Comparison of ENCODE assay signal across 2 cellular contexts in genomic region chr16:85390511-85391174, GRCh38.
A peak's percentile ranks its signal among the peaks of the same experiment; 100 is the strongest.
TF ChIP-seq lines count a peak whose summit lies in the region.

No MANE protein-coding gene starts in this region.

TF ChIP-seq in K562, 482 proteins besides CTCF, POLR2A, EP300 and RAD21 (continued from another document and continues in another):
- TF ChIP-seq ELF2 (CRISPR knock-in tag; IDR thresholded peaks at IDR 0.05) (no peak), CREB3L1 (IDR thresholded peaks at IDR 0.05; ENCODE audit: borderline replicate concordance, low read depth) (no peak; the same call in 1 of the 2 replicates), THAP7 (CRISPR knock-in tag; IDR thresholded peaks at IDR 0.05) (no peak), IRF1 (CRISPR knock-in tag; IDR thresholded peaks at IDR 0.05; ENCODE audit: borderline replicate concordance) (no peak), SRSF3 (IDR thresholded peaks at IDR 0.05; ENCODE audit: insufficient read depth, low read length) (no peak), LEF1 (IDR thresholded peaks at IDR 0.05) (no peak), ZBTB2 (IDR thresholded peaks at IDR 0.05) (no peak), GABPB1 (CRISPR knock-in tag; IDR thresholded peaks at IDR 0.05) (no peak; the same call in 1 of the 2 replicates), ZNF79 (CRISPR knock-in tag; IDR thresholded peaks at IDR 0.05; ENCODE audit: low read depth) (no peak), CEBPG (CRISPR knock-in tag; IDR thresholded peaks at IDR 0.05) (no peak; the same call in 1 of the 2 replicates), CEBPG (tag; conservative IDR thresholded peaks at IDR 0.05 in 1 of 2, IDR thresholded peaks at IDR 0.05 in 1 of 2) (0 out of 4 replicates have a peak, but pooled peaks of 1 of the 2 experiments have one; percentile 11), HMG20B (CRISPR knock-in tag; IDR thresholded peaks at IDR 0.05) (no peak), PRMT5 (CRISPR knock-in tag; IDR thresholded peaks at IDR 0.05) (no peak), RFX1 (IDR thresholded peaks at IDR 0.05) (no peak), ATF7 (IDR thresholded peaks at IDR 0.05) (peak; percentile 81; the same call in 1 of the 2 replicates), HNRNPK (IDR thresholded peaks at IDR 0.05; ENCODE audit: low read depth, low read length, poor library complexity, severe bottlenecking) (no peak), ARID1B (IDR thresholded peaks at IDR 0.05) (peak; percentile 68; the same call in 1 of the 2 replicates), ZFP91 (CRISPR knock-in tag; IDR thresholded peaks at IDR 0.05) (no peak), KDM4B (IDR thresholded peaks at IDR 0.05; ENCODE audit: borderline replicate concordance in 2 of 2, low read depth in 1 of 2) (no peak), FOXP4 (CRISPR knock-in tag; IDR thresholded peaks at IDR 0.05; ENCODE audit: borderline replicate concordance) (no peak), ELF4 (CRISPR knock-in tag; IDR thresholded peaks at IDR 0.05) (no peak), SMARCE1 (IDR thresholded peaks at IDR 0.05) (peak; percentile 79)

TF ChIP-seq in HepG2, 621 proteins besides CTCF, POLR2A, EP300 and RAD21 (continued from another document and continues in another):
- TF ChIP-seq ZUFSP (CRISPR knock-in tag; IDR thresholded peaks at IDR 0.05; ENCODE audit: borderline replicate concordance) (no peak), NFE2L1 (CRISPR knock-in tag; IDR thresholded peaks at IDR 0.05; ENCODE audit: borderline replicate concordance) (no peak), ZNF142 (CRISPR knock-in tag; IDR thresholded peaks at IDR 0.05) (no peak), AKNA (CRISPR knock-in tag; IDR thresholded peaks at IDR 0.05; ENCODE audit: borderline replicate concordance) (no peak), MTERF4 (CRISPR knock-in tag; IDR thresholded peaks at IDR 0.05) (no peak), ZFP36 (IDR thresholded peaks at IDR 0.05; ENCODE audit: borderline replicate concordance, low read depth, low read length, partially characterized antibody) (no peak), ZNF282 (IDR thresholded peaks at IDR 0.05; ENCODE audit: partially characterized antibody) (no peak), AHDC1 (CRISPR knock-in tag; IDR thresholded peaks at IDR 0.05; ENCODE audit: borderline replicate concordance) (peak; percentile 30; the same call in 1 of the 2 replicates), CENPX (CRISPR knock-in tag; IDR thresholded peaks at IDR 0.05) (no peak), THAP8 (CRISPR knock-in tag; IDR thresholded peaks at IDR 0.05; ENCODE audit: borderline replicate concordance) (no peak), YEATS2 (CRISPR knock-in tag; IDR thresholded peaks at IDR 0.05; ENCODE audit: borderline replicate concordance) (no peak), TEF (CRISPR knock-in tag; IDR thresholded peaks at IDR 0.05) (no peak), FOXO1 (CRISPR knock-in tag; IDR thresholded peaks at IDR 0.05) (peak; percentile 33; the same call in 1 of the 2 replicates), FOSL2 (CRISPR knock-in tag; IDR thresholded peaks at IDR 0.05) (peak; percentile 92), NRL (CRISPR knock-in tag; IDR thresholded peaks at IDR 0.05; ENCODE audit: borderline replicate concordance) (no peak), NFRKB (IDR thresholded peaks at IDR 0.05) (no peak), ZNF30 (CRISPR knock-in tag; IDR thresholded peaks at IDR 0.05) (no peak), ZNF564 (CRISPR knock-in tag; IDR thresholded peaks at IDR 0.05) (no peak)
